ENCODE assay signal across 19 cellular contexts in the genomic region with DNA sequence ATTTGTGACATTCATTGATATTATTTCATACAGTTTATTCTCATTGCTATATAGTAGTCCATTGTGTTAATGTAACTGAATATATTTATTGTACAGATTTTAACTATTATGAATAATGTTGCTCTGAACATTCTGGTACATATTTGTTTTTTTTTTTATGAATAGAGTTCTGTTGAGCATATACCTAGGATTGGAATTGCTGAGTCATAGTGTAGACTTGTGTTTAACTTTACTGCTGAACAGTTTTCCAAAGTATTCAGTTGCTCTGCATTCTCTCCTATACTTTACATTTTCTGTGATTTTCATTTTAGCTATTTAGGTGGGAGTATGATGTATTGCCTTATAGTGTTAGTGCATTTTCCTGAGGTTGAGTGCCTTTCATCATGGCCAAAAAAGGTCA.
"Had no signal": no experiment of that assay in that cellular context is flagged by ENCODE, and none has a peak within 500 bp of the region (broad histone marks: within the 10 kb centered on the region; RNA-seq: fewer than 3 reads in every experiment).

No MANE protein-coding gene starts in this region.

- H3K4me1 ChIP-seq: colonic mucosa, prostate gland, stomach had no signal

- ATAC-seq: activated CD4-positive, CD25-positive, alpha-beta regulatory T cell treated with anti-CD3 and anti-CD28 coated beads, Interleukin-2, amount 50 U/mL, for 24 hours; left lobe of liver; sciatic nerve had no signal

- H3K27me3 ChIP-seq: colonic mucosa, hepatocyte, stomach had no signal

- FAIRE-seq: keratinocyte had no signal

- H3K4me3 ChIP-seq: colonic mucosa, hepatocyte, prostate gland, stomach, thoracic aorta had no signal

- DNase-seq: activated CD4-positive, alpha-beta T cell treated with anti-CD3 and anti-CD28 coated beads, Interleukin-2, amount 50 U/mL, for 1 hour; activated CD8-positive, alpha-beta memory T cell treated with anti-CD3 and anti-CD28 coated beads for 24 hours; activated naive CD4-positive, alpha-beta T cell; activated naive CD8-positive, alpha-beta T cell treated with anti-CD3 and anti-CD28 coated beads, Interleukin-2, amount 10 ng/mL, durations not matched to agents 7 days and 5 days; aorta; caudate nucleus; colonic mucosa; midbrain; stimulated activated CD4-positive, alpha-beta T cell treated with anti-CD3 and anti-CD28 coated beads, Interleukin-1b, Interleukin-23, amount 100 ng/mL, for 48 hours; stomach; T-helper 1 cell; T1000 had no signal

- H3K9me3 ChIP-seq: colonic mucosa, prostate gland, stomach, thoracic aorta had no signal

- H3K27ac ChIP-seq: colonic mucosa, hepatocyte, prostate gland, stomach, thoracic aorta had no signal

- H3K36me3 ChIP-seq: colonic mucosa, prostate gland, stomach, thoracic aorta had no signal
